In the genomic region with DNA sequence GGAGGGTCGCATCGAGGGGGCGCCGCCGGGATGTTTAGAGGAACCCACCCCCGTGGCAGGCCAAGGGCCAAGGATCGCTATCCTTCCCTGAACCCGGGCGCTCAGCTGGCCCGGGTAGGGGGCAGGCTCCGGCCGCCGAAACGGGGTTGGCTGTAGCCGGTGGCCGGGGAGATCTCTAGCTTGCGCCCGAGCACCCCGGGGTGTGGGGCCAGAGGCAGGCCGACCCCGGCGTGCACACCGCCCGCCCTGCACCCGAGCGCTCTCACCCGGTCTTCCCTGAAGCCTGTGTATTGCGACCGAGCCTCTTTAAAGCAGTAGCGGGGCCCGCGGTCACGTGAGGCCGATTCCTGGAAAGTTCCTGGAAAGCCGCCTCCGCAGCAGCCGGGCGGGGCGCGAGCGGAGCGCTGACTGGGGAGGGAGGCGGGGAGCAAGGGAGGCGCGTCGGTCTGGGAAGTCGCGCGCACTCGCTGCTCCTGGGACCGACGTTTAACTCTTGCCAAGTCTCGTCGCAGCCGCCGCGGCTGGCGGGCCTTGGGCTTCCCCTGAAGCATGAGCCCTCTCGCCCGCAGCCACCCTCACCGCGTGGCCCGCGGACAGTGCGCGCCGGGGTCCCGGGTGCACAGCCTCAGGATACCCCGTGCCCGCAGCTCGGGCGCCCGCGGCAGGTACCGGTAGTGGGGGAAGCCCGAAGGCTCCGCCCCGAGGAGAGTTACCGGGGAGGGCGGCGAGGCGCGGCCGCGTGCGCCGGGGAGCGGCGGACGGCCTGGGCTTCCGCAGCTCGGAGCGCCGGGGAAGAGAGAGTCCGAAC, we compare ENCODE assay signal across 1 cellular context.
TF ChIP-seq lines count a peak whose summit lies in the region.

No MANE protein-coding gene starts in this region.

TF ChIP-seq in K562, 482 proteins besides CTCF, POLR2A, EP300 and RAD21 (continued from another document and continues in another):
- TF ChIP-seq, protein P1, sequence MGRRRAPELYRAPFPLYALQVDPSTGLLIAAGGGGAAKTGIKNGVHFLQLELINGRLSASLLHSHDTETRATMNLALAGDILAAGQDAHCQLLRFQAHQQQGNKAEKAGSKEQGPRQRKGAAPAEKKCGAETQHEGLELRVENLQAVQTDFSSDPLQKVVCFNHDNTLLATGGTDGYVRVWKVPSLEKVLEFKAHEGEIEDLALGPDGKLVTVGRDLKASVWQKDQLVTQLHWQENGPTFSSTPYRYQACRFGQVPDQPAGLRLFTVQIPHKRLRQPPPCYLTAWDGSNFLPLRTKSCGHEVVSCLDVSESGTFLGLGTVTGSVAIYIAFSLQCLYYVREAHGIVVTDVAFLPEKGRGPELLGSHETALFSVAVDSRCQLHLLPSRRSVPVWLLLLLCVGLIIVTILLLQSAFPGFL (CRISPR knock-in tag; IDR thresholded peaks at IDR 0.05), result no peak
- TF ChIP-seq ARNT (IDR thresholded peaks at IDR 0.05), result no peak
- TF ChIP-seq ADNP (tag; IDR thresholded peaks at IDR 0.05), result no peak
- TF ChIP-seq, protein P2, sequence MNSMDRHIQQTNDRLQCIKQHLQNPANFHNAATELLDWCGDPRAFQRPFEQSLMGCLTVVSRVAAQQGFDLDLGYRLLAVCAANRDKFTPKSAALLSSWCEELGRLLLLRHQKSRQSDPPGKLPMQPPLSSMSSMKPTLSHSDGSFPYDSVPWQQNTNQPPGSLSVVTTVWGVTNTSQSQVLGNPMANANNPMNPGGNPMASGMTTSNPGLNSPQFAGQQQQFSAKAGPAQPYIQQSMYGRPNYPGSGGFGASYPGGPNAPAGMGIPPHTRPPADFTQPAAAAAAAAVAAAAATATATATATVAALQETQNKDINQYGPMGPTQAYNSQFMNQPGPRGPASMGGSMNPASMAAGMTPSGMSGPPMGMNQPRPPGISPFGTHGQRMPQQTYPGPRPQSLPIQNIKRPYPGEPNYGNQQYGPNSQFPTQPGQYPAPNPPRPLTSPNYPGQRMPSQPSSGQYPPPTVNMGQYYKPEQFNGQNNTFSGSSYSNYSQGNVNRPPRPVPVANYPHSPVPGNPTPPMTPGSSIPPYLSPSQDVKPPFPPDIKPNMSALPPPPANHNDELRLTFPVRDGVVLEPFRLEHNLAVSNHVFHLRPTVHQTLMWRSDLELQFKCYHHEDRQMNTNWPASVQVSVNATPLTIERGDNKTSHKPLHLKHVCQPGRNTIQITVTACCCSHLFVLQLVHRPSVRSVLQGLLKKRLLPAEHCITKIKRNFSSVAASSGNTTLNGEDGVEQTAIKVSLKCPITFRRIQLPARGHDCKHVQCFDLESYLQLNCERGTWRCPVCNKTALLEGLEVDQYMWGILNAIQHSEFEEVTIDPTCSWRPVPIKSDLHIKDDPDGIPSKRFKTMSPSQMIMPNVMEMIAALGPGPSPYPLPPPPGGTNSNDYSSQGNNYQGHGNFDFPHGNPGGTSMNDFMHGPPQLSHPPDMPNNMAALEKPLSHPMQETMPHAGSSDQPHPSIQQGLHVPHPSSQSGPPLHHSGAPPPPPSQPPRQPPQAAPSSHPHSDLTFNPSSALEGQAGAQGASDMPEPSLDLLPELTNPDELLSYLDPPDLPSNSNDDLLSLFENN (IDR thresholded peaks at IDR 0.05; ENCODE audit: low read depth in 2 of 2, low read length in 2 of 2), result 0 out of 4 replicates have a peak, but pooled peaks of 1 of the 2 experiments have one; percentile 38
- TF ChIP-seq SRF (CRISPR knock-in tag; IDR thresholded peaks at IDR 0.05), result peak; percentile 23 to 50; a peak in 2 of 4 replicates
- peak; percentile 73 for TF ChIP-seq FOXM1 (IDR thresholded peaks at IDR 0.05; ENCODE audit: low read depth)
- 0 out of 2 replicates have a peak, but pooled peaks have one; percentile 21 for TF ChIP-seq FOXM1 (CRISPR knock-in tag; IDR thresholded peaks at IDR 0.05; ENCODE audit: low read depth)
- peak; percentile 56 for TF ChIP-seq CHD2 (IDR thresholded peaks at IDR 0.05; ENCODE audit: low read depth, low read length)
- TF ChIP-seq, protein P3, sequence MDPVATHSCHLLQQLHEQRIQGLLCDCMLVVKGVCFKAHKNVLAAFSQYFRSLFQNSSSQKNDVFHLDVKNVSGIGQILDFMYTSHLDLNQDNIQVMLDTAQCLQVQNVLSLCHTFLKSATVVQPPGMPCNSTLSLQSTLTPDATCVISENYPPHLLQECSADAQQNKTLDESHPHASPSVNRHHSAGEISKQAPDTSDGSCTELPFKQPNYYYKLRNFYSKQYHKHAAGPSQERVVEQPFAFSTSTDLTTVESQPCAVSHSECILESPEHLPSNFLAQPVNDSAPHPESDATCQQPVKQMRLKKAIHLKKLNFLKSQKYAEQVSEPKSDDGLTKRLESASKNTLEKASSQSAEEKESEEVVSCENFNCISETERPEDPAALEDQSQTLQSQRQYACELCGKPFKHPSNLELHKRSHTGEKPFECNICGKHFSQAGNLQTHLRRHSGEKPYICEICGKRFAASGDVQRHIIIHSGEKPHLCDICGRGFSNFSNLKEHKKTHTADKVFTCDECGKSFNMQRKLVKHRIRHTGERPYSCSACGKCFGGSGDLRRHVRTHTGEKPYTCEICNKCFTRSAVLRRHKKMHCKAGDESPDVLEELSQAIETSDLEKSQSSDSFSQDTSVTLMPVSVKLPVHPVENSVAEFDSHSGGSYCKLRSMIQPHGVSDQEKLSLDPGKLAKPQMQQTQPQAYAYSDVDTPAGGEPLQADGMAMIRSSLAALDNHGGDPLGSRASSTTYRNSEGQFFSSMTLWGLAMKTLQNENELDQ (CRISPR knock-in tag; IDR thresholded peaks at IDR 0.05; ENCODE audit: borderline replicate concordance), result no peak
- peak; percentile 79; the same call in 1 of the 2 replicates for TF ChIP-seq MTA3 (IDR thresholded peaks at IDR 0.05; ENCODE audit: borderline replicate concordance)
- 0 out of 2 replicates have a peak, but pooled peaks have one; percentile 9 for TF ChIP-seq SMARCA4 (IDR thresholded peaks at IDR 0.05)
- TF ChIP-seq, protein P4, sequence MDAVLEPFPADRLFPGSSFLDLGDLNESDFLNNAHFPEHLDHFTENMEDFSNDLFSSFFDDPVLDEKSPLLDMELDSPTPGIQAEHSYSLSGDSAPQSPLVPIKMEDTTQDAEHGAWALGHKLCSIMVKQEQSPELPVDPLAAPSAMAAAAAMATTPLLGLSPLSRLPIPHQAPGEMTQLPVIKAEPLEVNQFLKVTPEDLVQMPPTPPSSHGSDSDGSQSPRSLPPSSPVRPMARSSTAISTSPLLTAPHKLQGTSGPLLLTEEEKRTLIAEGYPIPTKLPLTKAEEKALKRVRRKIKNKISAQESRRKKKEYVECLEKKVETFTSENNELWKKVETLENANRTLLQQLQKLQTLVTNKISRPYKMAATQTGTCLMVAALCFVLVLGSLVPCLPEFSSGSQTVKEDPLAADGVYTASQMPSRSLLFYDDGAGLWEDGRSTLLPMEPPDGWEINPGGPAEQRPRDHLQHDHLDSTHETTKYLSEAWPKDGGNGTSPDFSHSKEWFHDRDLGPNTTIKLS (IDR thresholded peaks at IDR 0.05; ENCODE audit: borderline replicate concordance, low read depth), result 0 out of 2 replicates have a peak, but pooled peaks have one; percentile 52
- TF ChIP-seq TOE1 (IDR thresholded peaks at IDR 0.05; ENCODE audit: borderline replicate concordance), result peak; percentile 98
- TF ChIP-seq TOE1 (CRISPR knock-in tag; IDR thresholded peaks at IDR 0.05; ENCODE audit: borderline replicate concordance, low read depth), result no peak
- TF ChIP-seq SOX6 (IDR thresholded peaks at IDR 0.05), result peak; percentile 70
- TF ChIP-seq, protein P5, sequence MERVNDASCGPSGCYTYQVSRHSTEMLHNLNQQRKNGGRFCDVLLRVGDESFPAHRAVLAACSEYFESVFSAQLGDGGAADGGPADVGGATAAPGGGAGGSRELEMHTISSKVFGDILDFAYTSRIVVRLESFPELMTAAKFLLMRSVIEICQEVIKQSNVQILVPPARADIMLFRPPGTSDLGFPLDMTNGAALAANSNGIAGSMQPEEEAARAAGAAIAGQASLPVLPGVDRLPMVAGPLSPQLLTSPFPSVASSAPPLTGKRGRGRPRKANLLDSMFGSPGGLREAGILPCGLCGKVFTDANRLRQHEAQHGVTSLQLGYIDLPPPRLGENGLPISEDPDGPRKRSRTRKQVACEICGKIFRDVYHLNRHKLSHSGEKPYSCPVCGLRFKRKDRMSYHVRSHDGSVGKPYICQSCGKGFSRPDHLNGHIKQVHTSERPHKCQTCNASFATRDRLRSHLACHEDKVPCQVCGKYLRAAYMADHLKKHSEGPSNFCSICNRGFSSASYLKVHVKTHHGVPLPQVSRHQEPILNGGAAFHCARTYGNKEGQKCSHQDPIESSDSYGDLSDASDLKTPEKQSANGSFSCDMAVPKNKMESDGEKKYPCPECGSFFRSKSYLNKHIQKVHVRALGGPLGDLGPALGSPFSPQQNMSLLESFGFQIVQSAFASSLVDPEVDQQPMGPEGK (CRISPR knock-in tag; IDR thresholded peaks at IDR 0.05; ENCODE audit: borderline replicate concordance), result peak; percentile 66; the same call in 1 of the 2 replicates
- TF ChIP-seq CCNT2 (IDR thresholded peaks at IDR 0.05; ENCODE audit: borderline replicate concordance, extremely low read depth, insufficient read length, low read depth, low read length), result peak; percentile 99
- peak; percentile 10; the same call in 1 of the 2 replicates for TF ChIP-seq DMBX1 (CRISPR knock-in tag; IDR thresholded peaks at IDR 0.05; ENCODE audit: borderline replicate concordance)
- TF ChIP-seq, protein P6, sequence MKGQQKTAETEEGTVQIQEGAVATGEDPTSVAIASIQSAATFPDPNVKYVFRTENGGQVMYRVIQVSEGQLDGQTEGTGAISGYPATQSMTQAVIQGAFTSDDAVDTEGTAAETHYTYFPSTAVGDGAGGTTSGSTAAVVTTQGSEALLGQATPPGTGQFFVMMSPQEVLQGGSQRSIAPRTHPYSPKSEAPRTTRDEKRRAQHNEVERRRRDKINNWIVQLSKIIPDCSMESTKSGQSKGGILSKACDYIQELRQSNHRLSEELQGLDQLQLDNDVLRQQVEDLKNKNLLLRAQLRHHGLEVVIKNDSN (CRISPR knock-in tag; IDR thresholded peaks at IDR 0.05), result peak; percentile 99
- TF ChIP-seq, protein P7, sequence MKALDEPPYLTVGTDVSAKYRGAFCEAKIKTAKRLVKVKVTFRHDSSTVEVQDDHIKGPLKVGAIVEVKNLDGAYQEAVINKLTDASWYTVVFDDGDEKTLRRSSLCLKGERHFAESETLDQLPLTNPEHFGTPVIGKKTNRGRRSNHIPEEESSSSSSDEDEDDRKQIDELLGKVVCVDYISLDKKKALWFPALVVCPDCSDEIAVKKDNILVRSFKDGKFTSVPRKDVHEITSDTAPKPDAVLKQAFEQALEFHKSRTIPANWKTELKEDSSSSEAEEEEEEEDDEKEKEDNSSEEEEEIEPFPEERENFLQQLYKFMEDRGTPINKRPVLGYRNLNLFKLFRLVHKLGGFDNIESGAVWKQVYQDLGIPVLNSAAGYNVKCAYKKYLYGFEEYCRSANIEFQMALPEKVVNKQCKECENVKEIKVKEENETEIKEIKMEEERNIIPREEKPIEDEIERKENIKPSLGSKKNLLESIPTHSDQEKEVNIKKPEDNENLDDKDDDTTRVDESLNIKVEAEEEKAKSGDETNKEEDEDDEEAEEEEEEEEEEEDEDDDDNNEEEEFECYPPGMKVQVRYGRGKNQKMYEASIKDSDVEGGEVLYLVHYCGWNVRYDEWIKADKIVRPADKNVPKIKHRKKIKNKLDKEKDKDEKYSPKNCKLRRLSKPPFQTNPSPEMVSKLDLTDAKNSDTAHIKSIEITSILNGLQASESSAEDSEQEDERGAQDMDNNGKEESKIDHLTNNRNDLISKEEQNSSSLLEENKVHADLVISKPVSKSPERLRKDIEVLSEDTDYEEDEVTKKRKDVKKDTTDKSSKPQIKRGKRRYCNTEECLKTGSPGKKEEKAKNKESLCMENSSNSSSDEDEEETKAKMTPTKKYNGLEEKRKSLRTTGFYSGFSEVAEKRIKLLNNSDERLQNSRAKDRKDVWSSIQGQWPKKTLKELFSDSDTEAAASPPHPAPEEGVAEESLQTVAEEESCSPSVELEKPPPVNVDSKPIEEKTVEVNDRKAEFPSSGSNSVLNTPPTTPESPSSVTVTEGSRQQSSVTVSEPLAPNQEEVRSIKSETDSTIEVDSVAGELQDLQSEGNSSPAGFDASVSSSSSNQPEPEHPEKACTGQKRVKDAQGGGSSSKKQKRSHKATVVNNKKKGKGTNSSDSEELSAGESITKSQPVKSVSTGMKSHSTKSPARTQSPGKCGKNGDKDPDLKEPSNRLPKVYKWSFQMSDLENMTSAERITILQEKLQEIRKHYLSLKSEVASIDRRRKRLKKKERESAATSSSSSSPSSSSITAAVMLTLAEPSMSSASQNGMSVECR (CRISPR knock-in tag; IDR thresholded peaks at IDR 0.05), result peak; percentile 81
- TF ChIP-seq FUS (optimal IDR thresholded peaks at IDR 0.05; ENCODE audit: low read depth, low read length), result peak; percentile 8
- peak; percentile 95 for TF ChIP-seq CXXC5 (CRISPR knock-in tag; IDR thresholded peaks at IDR 0.05)
- TF ChIP-seq NRF1 (conservative IDR thresholded peaks at IDR 0.05 in 1 of 2, IDR thresholded peaks at IDR 0.05 in 1 of 2), result peak; percentile 77 to 80
- TF ChIP-seq GABPA (tag; conservative IDR thresholded peaks at IDR 0.05; ENCODE audit: low read depth), result peak; percentile 53; the same call in 1 of the 2 replicates
- no peak for TF ChIP-seq SP2 (IDR thresholded peaks at IDR 0.05; ENCODE audit: extremely low read depth, low read depth, low read length, poor library complexity, severe bottlenecking)
- no peak for TF ChIP-seq ZNF507 (tag; conservative IDR thresholded peaks at IDR 0.05)
- TF ChIP-seq TCF7 (IDR thresholded peaks at IDR 0.05; ENCODE audit: borderline replicate concordance), result peak; percentile 9; the same call in 1 of the 2 replicates
- no peak for TF ChIP-seq BRCA1 (IDR thresholded peaks at IDR 0.05)
- TF ChIP-seq BRCA1 (CRISPR knock-in tag; IDR thresholded peaks at IDR 0.05), result 0 out of 2 replicates have a peak, but pooled peaks have one; percentile 29
- TF ChIP-seq, protein P8, sequence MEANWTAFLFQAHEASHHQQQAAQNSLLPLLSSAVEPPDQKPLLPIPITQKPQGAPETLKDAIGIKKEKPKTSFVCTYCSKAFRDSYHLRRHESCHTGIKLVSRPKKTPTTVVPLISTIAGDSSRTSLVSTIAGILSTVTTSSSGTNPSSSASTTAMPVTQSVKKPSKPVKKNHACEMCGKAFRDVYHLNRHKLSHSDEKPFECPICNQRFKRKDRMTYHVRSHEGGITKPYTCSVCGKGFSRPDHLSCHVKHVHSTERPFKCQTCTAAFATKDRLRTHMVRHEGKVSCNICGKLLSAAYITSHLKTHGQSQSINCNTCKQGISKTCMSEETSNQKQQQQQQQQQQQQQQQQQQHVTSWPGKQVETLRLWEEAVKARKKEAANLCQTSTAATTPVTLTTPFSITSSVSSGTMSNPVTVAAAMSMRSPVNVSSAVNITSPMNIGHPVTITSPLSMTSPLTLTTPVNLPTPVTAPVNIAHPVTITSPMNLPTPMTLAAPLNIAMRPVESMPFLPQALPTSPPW (CRISPR knock-in tag; IDR thresholded peaks at IDR 0.05), result peak; percentile 80
- TF ChIP-seq ZNF79 (CRISPR knock-in tag; IDR thresholded peaks at IDR 0.05; ENCODE audit: low read depth), result 0 out of 2 replicates have a peak, but pooled peaks have one; percentile 40
- TF ChIP-seq BDP1 (IDR thresholded peaks at IDR 0.05; ENCODE audit: insufficient read depth, insufficient read length), result no peak
- TF ChIP-seq CHD1 (IDR thresholded peaks at IDR 0.05; ENCODE audit: low read length), result peak; percentile 79
- peak; percentile 9; the same call in 1 of the 2 replicates for TF ChIP-seq ZNF445 (CRISPR knock-in tag; IDR thresholded peaks at IDR 0.05; ENCODE audit: low read depth)
- peak; percentile 90 for TF ChIP-seq TAF9B (IDR thresholded peaks at IDR 0.05; ENCODE audit: partially characterized antibody)
- TF ChIP-seq BCL6 (CRISPR knock-in tag; IDR thresholded peaks at IDR 0.05), result peak; percentile 100
- no peak for TF ChIP-seq MCM2 (IDR thresholded peaks at IDR 0.05; ENCODE audit: low read depth)
- TF ChIP-seq ELF2 (CRISPR knock-in tag; IDR thresholded peaks at IDR 0.05), result peak; percentile 13; the same call in 1 of the 2 replicates
- TF ChIP-seq NCOA1 (IDR thresholded peaks at IDR 0.05; ENCODE audit: low read depth), result peak; percentile 38; the same call in 1 of the 2 replicates
- TF ChIP-seq HMG20B (CRISPR knock-in tag; IDR thresholded peaks at IDR 0.05), result no peak
- TF ChIP-seq NCOR1 (IDR thresholded peaks at IDR 0.05), result peak; percentile 95
- TF ChIP-seq SIN3A (IDR thresholded peaks at IDR 0.05; ENCODE audit: borderline replicate concordance in 2 of 2, control insufficient read depth in 1 of 2, low read depth in 2 of 2, low read length in 2 of 2), result peak in 1 of 2 experiments; percentile 43; a peak in 1 of 4 replicates
